Comparison of ENCODE assay signal across 9 cellular contexts in the genomic region with DNA sequence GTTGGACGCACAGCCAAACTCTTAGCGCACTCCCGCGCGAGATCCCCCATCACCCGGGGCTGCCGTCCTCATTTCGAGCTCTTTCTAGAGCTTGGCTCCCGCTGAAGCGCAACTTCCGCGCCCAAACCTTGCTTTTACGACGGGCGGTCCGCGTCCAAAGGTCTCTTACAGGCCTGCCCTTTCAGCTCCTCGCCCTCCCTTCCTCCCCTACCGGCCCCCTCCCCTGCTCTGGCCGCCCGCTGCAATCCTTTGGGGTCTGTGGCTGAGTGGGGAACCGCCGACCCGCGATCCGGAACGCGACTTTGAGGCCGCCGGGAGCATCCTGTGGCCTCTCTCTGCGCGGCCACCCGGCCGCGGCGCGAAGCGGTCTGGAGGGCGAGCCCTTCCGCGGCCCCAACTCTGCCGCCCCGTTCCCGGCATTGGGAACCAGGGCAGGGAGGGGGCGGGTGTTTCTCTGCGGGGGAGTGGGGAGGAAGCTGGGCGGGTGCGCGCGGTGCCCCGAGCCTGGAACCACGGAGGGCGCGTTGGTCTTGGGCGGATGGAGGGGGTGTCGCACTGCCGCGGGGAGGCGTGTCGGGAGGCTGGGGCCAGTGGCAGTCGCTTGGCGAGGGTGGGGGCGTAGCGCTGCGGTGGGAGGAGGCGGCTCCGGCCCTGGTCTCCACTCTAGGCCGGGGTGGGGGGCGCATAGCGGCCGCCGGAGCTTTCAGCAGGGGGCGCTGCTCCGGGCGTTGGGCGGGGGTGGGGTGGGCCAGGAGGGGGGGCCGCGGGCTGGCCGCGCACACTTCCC. TPM values are rescaled to one million over a fixed set of nuclear protein-coding genes. Genes with fewer than 3 reads are reported as not detected.
DNase-seq lines count a peak whose midpoint lies in the region; ATAC-seq, FAIRE-seq and TF ChIP-seq lines count a peak whose summit lies in the region.
"Had no signal": no experiment of that assay in that cellular context is flagged by ENCODE, and none has a peak within 500 bp of the region (broad histone marks: within the 10 kb centered on the region; RNA-seq: fewer than 3 reads in every experiment).

A gene (plus strand): TSS at position 781 of the 787 bp plus-strand sequence. CDS start 96 bp downstream, outside the sequence.

- peaks cover 30 to 62% (median 35%) of the 10 kb centered on the region in 3 donors for H3K4me1 Mint-ChIP-seq in naive B cell

- no peak within 1 kb of the TSS for H3K9ac ChIP-seq in endothelial cell of umbilical vein (replicated peaks; ENCODE audit: extremely low read depth, insufficient read depth, low read length)

- intact Hi-C loops in Panc1 (cut with micrococcal nuclease; ENCODE audit: unreplicated experiment): loop anchor here (10.0 kb wide), 1 partner anchor 108 kb away; no protein-coding TSS in a partner anchor
- intact Hi-C loops in endothelial cell of umbilical vein (cut with micrococcal nuclease): loop anchor here (5.0 kb wide), 2 partner anchors 81 to 651 kb away; no protein-coding TSS in a partner anchor

- in situ Hi-C loops in Panc1 (cut with HindIII; ENCODE audit: low pct_unique_long_range_greater_than_20kb, low sequenced_read_pairs): no loop called here

- H3K36me3 Mint-ChIP-seq in naive B cell: no peaks in the 10 kb centered on the region

- H3K9me3 ChIP-seq in Panc1 (ENCODE audit: control insufficient read depth, insufficient read depth, low read depth, low read length) (no peaks in the 10 kb centered on the region), endothelial cell of umbilical vein (replicated peaks; ENCODE audit: control insufficient read depth, insufficient read depth, low read length) (no peaks in the 10 kb centered on the region)

- dilution Hi-C loops in endothelial cell of umbilical vein (cut with MboI; ENCODE audit: extremely low pct_ligation_motif_present, low sequenced_read_pairs): no loop called here

- FAIRE-seq in endothelial cell of umbilical vein (lab: Jason Lieb, UNC): peak; percentile 55
- FAIRE-seq: colon had no signal

- TF ChIP-seq POLR2A in endothelial cell of umbilical vein (IDR thresholded peaks at IDR 0.05; ENCODE audit: low read depth, low read length): no peak

- no peaks in the 10 kb centered on the region for H3K36me3 ChIP-seq in Panc1 (ENCODE audit: control insufficient read depth, insufficient read depth, low read length)
- H3K36me3 ChIP-seq in endothelial cell of umbilical vein (ENCODE audit: control insufficient read depth in 2 of 2, extremely low read depth in 1 of 2, insufficient read depth in 2 of 2, low read length in 2 of 2): peaks cover 0 to 2% of the 10 kb centered on the region in 2 experiments

- no peaks in the 10 kb centered on the region for H3K9me1 ChIP-seq in endothelial cell of umbilical vein (replicated peaks; ENCODE audit: control insufficient read depth, extremely low read depth, insufficient read depth, low read length)

- BruUV-seq in Panc1 (replicated peaks; lab: Mats Ljungman, UMichigan) (no TSS peak), endothelial cell of umbilical vein (replicated peaks; lab: Mats Ljungman, UMichigan) (no TSS peak)

- no peaks in the 10 kb centered on the region for H3K9me3 Mint-ChIP-seq in naive B cell

- peak within 1 kb of the TSS; percentile 53 for H3K4me2 ChIP-seq in endothelial cell of umbilical vein (ENCODE audit: insufficient read depth, low read length)

- H3K4me3 ChIP-seq in Panc1 (ENCODE audit: low read depth in 2 of 2, low read length in 2 of 2) (peak within 1 kb of the TSS; percentile 28 to 43), endothelial cell of umbilical vein (replicated peaks in 1 of 3; ENCODE audit: insufficient read depth in 1 of 3, low read depth in 1 of 3, low read length in 3 of 3) (peak within 1 kb of the TSS; percentile 19 to 46 (median 26))

- peak; percentile 45 for DNase-seq in stimulated activated CD4-positive, alpha-beta T cell treated with anti-CD3 and anti-CD28 coated beads, Interleukin-15, amount 100 ng/mL, for 24 hours
- DNase-seq in stimulated activated CD4-positive, alpha-beta T cell treated with anti-CD3 and anti-CD28 coated beads, Interleukin-1b, Interleukin-23, amount 100 ng/mL, for 48 hours: no peak
- DNase-seq in Panc1 (ENCODE audit: low read depth, low spot score) (no peak), endothelial cell of umbilical vein (ENCODE audit: low read depth, low spot score) (peak; percentile 79), naive B cell (peak; percentile 50), C1 segment of cervical spinal cord (lab: John Stamatoyannopoulos, UW) (no peak), NCI-H1092 treated with DMSO at 0.1 percent for 48 hours (lab: John Stamatoyannopoulos, UW) (no peak)

- peaks cover 8% of the 10 kb centered on the region for H3K4me1 ChIP-seq in Panc1 (ENCODE audit: control insufficient read depth, insufficient read depth, low read length)
- peaks cover 16% of the 10 kb centered on the region for H3K4me1 ChIP-seq in endothelial cell of umbilical vein (ENCODE audit: control insufficient read depth, extremely low read depth, insufficient read depth, low read length)

- no peaks in the 10 kb centered on the region for H3K79me2 ChIP-seq in endothelial cell of umbilical vein (ENCODE audit: control insufficient read depth, insufficient read depth, low read length)

- ATAC-seq in Panc1 (no peak), naive B cell (ENCODE audit: low read depth in 2 of 2) (peak; percentile 65 to 66), GM21528 (IDR thresholded peaks at IDR 0.05; ENCODE audit: low FRiP score, unreplicated experiment) (no peak)

- POLR2A ChIA-PET in Panc1 (lab: Charles Lee): no interaction called here
- POLR2A ChIA-PET in endothelial cell of umbilical vein (lab: Charles Lee): no interaction called here

- TF ChIP-seq CTCF in Panc1 (IDR thresholded peaks at IDR 0.05): peak; percentile 61; the same call in 1 of the 2 replicates
- TF ChIP-seq CTCF in endothelial cell of umbilical vein (IDR thresholded peaks at IDR 0.05; ENCODE audit: extremely low read depth in 1 of 2, insufficient read depth in 1 of 2, low read depth in 1 of 2, low read length in 2 of 2): peak in 1 of 2 donors; percentile 48

- peaks cover 24% of the 10 kb centered on the region for H3K27me3 ChIP-seq in Panc1 (ENCODE audit: control insufficient read depth, insufficient read depth, low read length)
- peaks cover 58 to 80% of the 10 kb centered on the region in 2 experiments for H3K27me3 ChIP-seq in endothelial cell of umbilical vein (ENCODE audit: control insufficient read depth in 2 of 2, insufficient read depth in 2 of 2, low read length in 2 of 2)

- H3K27ac ChIP-seq in Panc1 (ENCODE audit: low read length) (no peak within 1 kb of the TSS), endothelial cell of umbilical vein (ENCODE audit: insufficient read depth, low read depth, low read length) (no peak within 1 kb of the TSS)

- CTCF ChIA-PET in Panc1 (lab: Charles Lee): interaction anchor here (0.6 kb wide), 1 partner anchor 304 kb away, joined by 3 read pairs; no protein-coding TSS in a partner anchor
- CTCF ChIA-PET in endothelial cell of umbilical vein (lab: Charles Lee): interaction anchor here (0.5 to 3.5 kb wide), 11 partner anchors 10 to 297 kb away, joined by 3 to 29 read pairs (median 5); a partner anchor contains a TSS

- peaks cover 51 to 79% (median 63%) of the 10 kb centered on the region in 3 donors for H3K27me3 Mint-ChIP-seq in naive B cell

- H3K4me3 Mint-ChIP-seq in naive B cell: peak within 1 kb of the TSS; percentile 82 to 94 (median 91)

- H4K20me1 ChIP-seq in endothelial cell of umbilical vein (replicated peaks; ENCODE audit: control insufficient read depth, extremely low read depth, insufficient read depth, low read length): no peaks in the 10 kb centered on the region

- peak within 1 kb of the TSS; percentile 78 for H2AFZ ChIP-seq in endothelial cell of umbilical vein (ENCODE audit: low read depth, low read length)

- peak within 1 kb of the TSS; percentile 34 to 89 (median 72) for H3K27ac Mint-ChIP-seq in naive B cell

TF ChIP-seq in endothelial cell of umbilical vein, 7 proteins besides CTCF, POLR2A, EP300 and RAD21:
- TF ChIP-seq FOS (IDR thresholded peaks at IDR 0.05; ENCODE audit: borderline replicate concordance, insufficient read depth, low read length) (no peak), POLR2AphosphoS5 (IDR thresholded peaks at IDR 0.05; ENCODE audit: insufficient read depth, low read depth, low read length) (peak; percentile 70), EZH2 (IDR thresholded peaks at IDR 0.05; ENCODE audit: borderline replicate concordance, low read depth, low read length, severe bottlenecking) (peak; percentile 92)

RNA-seq across cellular contexts. Expression of the gene that starts here (rescaled TPM):
- total RNA-seq in Panc1 (2021; ENCODE audit: unreplicated experiment) (not detected), endothelial cell of umbilical vein (1.1 and 3.7 TPM in 2 replicates)
- not detected for polyA plus RNA-seq in Panc1 (2012; ENCODE audit: insufficient read length)
- polyA plus RNA-seq in endothelial cell of umbilical vein (3.9 and 4.1 TPM in 2 replicates), naive B cell (ENCODE audit: low read depth in 6 of 6) (under 1 TPM in 5 of 6 donors, not detected in 1; 0.17 to 0.77 (median 0.34) TPM)
- polyA plus RNA-seq in endothelial cell of umbilical vein (2011; cell fraction: cytosol; rRNA removed): 3.7 and 4.2 TPM in 2 replicates
- 12.2 and 14.2 TPM in 2 replicates for polyA plus RNA-seq in endothelial cell of umbilical vein (2011; cell fraction: nucleus; rRNA removed)
- polyA plus RNA-seq in endothelial cell of umbilical vein (2012): 4.1 and 14.2 TPM in 2 replicates
- polyA minus RNA-seq in endothelial cell of umbilical vein: 10.6 and 16.9 TPM in 2 replicates
- not detected for polyA minus RNA-seq in endothelial cell of umbilical vein (2011; cell fraction: cytosol; rRNA and poly(A)+ RNA removed)
- 6.1 and 6.8 TPM in 2 replicates for polyA minus RNA-seq in endothelial cell of umbilical vein (2011; cell fraction: nucleus; rRNA and poly(A)+ RNA removed)

Comparison
In these comparisons a context has a peak if more than half of its experiments do, and no peak if none do; other contexts are left out.
1. DNase-seq: peak in stimulated activated CD4-positive, alpha-beta T cell treated with anti-CD3 and anti-CD28 coated beads, Interleukin-15, amount 100 ng/mL, for 24 hours (single experiment) and endothelial cell of umbilical vein (single experiment); none in stimulated activated CD4-positive, alpha-beta T cell treated with anti-CD3 and anti-CD28 coated beads, Interleukin-1b, Interleukin-23, amount 100 ng/mL, for 48 hours (single experiment), Panc1 (single experiment), C1 segment of cervical spinal cord (0 of 14) and NCI-H1092 treated with DMSO at 0.1 percent for 48 hours (single experiment).
2. Peak in DNase-seq and ATAC-seq in naive B cell; RNA of the gene not detected or under 1 TPM.